In genomic region chr1:24850353-24850905, GRCh38 we compare ENCODE assay signal across 21 cellular contexts.
DNase-seq lines count a peak whose midpoint lies in the region; ATAC-seq, FAIRE-seq and TF ChIP-seq lines count a peak whose summit lies in the region.
"Had no signal": no experiment of that assay in that cellular context is flagged by ENCODE, and none has a peak within 500 bp of the region (broad histone marks: within the 10 kb centered on the region; RNA-seq: fewer than 3 reads in every experiment).

No MANE protein-coding gene starts in this region.

- DNase-seq in ELR (ENCODE audit: low read depth) (peak; percentile 46), M059J (ENCODE audit: low read depth) (peak; percentile 56), choroid plexus epithelial cell (ENCODE audit: low read depth) (peak; percentile 50), islet precursor cell (peak; percentile 76), natural killer cell (no peak), NCI-H345 treated with DMSO at 0.1 percent for 48 hours (lab: John Stamatoyannopoulos, UW; ENCODE audit: unreplicated experiment) (no peak), kidney (no peak)
- DNase-seq in activated T-cell treated with anti-CD3 and anti-CD28 coated beads, Interleukin-2, amount 50 U/mL, for 1 hour, result no peak
- DNase-seq: activated CD4-positive, alpha-beta T cell treated with anti-CD3 and anti-CD28 coated beads for 1 hour; activated T-cell treated with anti-CD3 and anti-CD28 coated beads, Interleukin-2, amount 50 U/mL, for 24 hours; hippocampal formation; MG63; NCI-H2081 treated with DMSO at 0.1 percent for 48 hours; tibial artery had no signal

- intact Hi-C loops in natural killer cell (cut with micrococcal nuclease), result no loop called here
- intact Hi-C loops in kidney (cut with DNase I), result loop anchor here (10.0 kb wide), 1 partner anchor 354 kb away; no protein-coding TSS in a partner anchor

- no peak overlapping the region for H3K4me3 ChIP-seq in choroid plexus epithelial cell (ENCODE audit: low read depth, low read length)
- no peak overlapping the region for H3K4me3 ChIP-seq in kidney (ENCODE audit: low read length in 2 of 2)
- H3K4me3 ChIP-seq: MG63, neural progenitor cell, sigmoid colon, tibial artery had no signal

- no peak for TF ChIP-seq CTCF in choroid plexus epithelial cell (conservative IDR thresholded peaks at IDR 0.05; ENCODE audit: low read depth, low read length)
- no peak for TF ChIP-seq CTCF in natural killer cell (IDR thresholded peaks at IDR 0.05)
- no peak for TF ChIP-seq CTCF in kidney (IDR thresholded peaks at IDR 0.05; ENCODE audit: borderline replicate concordance, extremely low read depth, insufficient read depth)

- H3K27ac Mint-ChIP-seq in natural killer cell, result peak overlapping the region in 1 of 2 donors; percentile 86
- H3K27ac Mint-ChIP-seq: activated T-cell treated with anti-CD3 and anti-CD28 coated beads, Interleukin-2, amount 50 U/mL, for 24 hours; neural progenitor cell; stimulated activated naive CD8-positive, alpha-beta T cell treated with anti-CD3 and anti-CD28 coated beads, Interleukin-15, Interleukin-2, amounts not matched to agents 100 ng/mL and 50 ng/mL, for 24 hours had no signal

- no peaks in the 10 kb centered on the region for H3K36me3 ChIP-seq in kidney (ENCODE audit: control insufficient read depth in 1 of 2, insufficient read depth in 2 of 2, low read length in 2 of 2)
- H3K36me3 ChIP-seq: neural progenitor cell had no signal

- H3K9me3 ChIP-seq in kidney (ENCODE audit: control insufficient read depth in 1 of 2, low read length in 2 of 2), result no peaks in the 10 kb centered on the region
- H3K9me3 ChIP-seq: MG63, sigmoid colon, tibial artery had no signal

- peaks cover 48 to 69% of the 10 kb centered on the region in 2 donors for H3K4me1 Mint-ChIP-seq in natural killer cell

- no peak overlapping the region for H3K4me3 Mint-ChIP-seq in natural killer cell
- H3K4me3 Mint-ChIP-seq: activated T-cell treated with anti-CD3 and anti-CD28 coated beads, Interleukin-2, amount 50 U/mL, for 24 hours; stimulated activated naive CD8-positive, alpha-beta T cell treated with anti-CD3 and anti-CD28 coated beads, Interleukin-15, Interleukin-2, amounts not matched to agents 100 ng/mL and 50 ng/mL, for 24 hours had no signal

- no peak for FAIRE-seq in kidney (lab: Jason Lieb, UNC)
- FAIRE-seq: TTC549 had no signal

- no peak overlapping the region for H3K27ac ChIP-seq in kidney (ENCODE audit: low read depth in 2 of 2, low read length in 2 of 2)
- H3K27ac ChIP-seq: neural progenitor cell, sigmoid colon, tibial artery had no signal

- H3K9ac ChIP-seq in kidney (ENCODE audit: low read length in 2 of 2), result no peak overlapping the region
- H3K9ac ChIP-seq: neural progenitor cell had no signal

- H3K4me1 ChIP-seq in kidney (ENCODE audit: control insufficient read depth in 1 of 2, insufficient read depth in 1 of 2, low read depth in 1 of 2, low read length in 2 of 2), result peaks cover 0 to 2% of the 10 kb centered on the region in 2 donors

- ATAC-seq in natural killer cell, result no peak
- ATAC-seq: PC-3, T-cell had no signal

- H3K9me3 Mint-ChIP-seq in natural killer cell, result no peaks in the 10 kb centered on the region
- H3K9me3 Mint-ChIP-seq: activated T-cell treated with anti-CD3 and anti-CD28 coated beads, Interleukin-2, amount 50 U/mL, for 24 hours; immature natural killer cell; neural progenitor cell; stimulated activated naive CD8-positive, alpha-beta T cell treated with anti-CD3 and anti-CD28 coated beads, Interleukin-15, Interleukin-2, amounts not matched to agents 100 ng/mL and 50 ng/mL, for 24 hours; T-cell had no signal

- no peaks in the 10 kb centered on the region for H3K36me3 Mint-ChIP-seq in natural killer cell
- H3K36me3 Mint-ChIP-seq: immature natural killer cell, neural progenitor cell, T-cell had no signal

- no peaks in the 10 kb centered on the region for H3K27me3 Mint-ChIP-seq in natural killer cell (ENCODE audit: low read depth in 2 of 2)
- H3K27me3 Mint-ChIP-seq: activated T-cell treated with anti-CD3 and anti-CD28 coated beads, Interleukin-2, amount 50 U/mL, for 24 hours; stimulated activated naive CD8-positive, alpha-beta T cell treated with anti-CD3 and anti-CD28 coated beads, Interleukin-15, Interleukin-2, amounts not matched to agents 100 ng/mL and 50 ng/mL, for 24 hours; T-cell had no signal

Comparison
In these comparisons a context has a peak if more than half of its experiments do, and no peak if none do; other contexts are left out.
1. DNase-seq: peak in ELR (single experiment), M059J (single experiment), choroid plexus epithelial cell (single experiment) and islet precursor cell (single experiment); none in natural killer cell (single experiment), NCI-H345 treated with DMSO at 0.1 percent for 48 hours (single experiment), kidney (single experiment) and activated T-cell treated with anti-CD3 and anti-CD28 coated beads, Interleukin-2, amount 50 U/mL, for 1 hour (single experiment).